In the genomic region with DNA sequence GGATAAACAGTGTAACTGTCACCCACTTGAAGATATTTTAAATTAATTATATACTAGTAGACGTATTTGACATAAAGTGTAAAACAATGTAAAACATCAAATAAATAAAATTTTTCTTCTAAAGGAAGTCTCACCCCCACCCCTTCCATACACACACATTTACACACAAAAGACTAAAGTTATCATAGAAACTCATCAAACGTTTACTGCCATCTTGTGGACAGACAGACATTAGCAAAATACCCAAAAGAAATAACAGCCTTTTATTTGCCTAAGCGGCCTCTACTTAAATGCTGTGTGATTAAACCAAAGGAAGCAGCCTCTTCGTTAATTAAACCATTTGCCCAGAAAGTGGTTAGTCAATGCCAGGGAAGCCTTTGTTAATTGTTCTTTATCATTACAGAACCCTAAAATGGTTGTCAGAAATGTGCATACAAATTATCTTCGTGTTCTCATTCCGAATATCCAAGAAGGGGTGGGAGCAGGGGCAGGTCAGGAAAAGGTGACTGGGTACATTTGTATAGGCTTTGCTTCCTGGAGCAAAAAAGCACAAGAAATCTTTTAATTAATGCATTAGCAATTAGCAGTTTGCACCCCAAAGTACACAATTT, we compare ENCODE assay signal across 10 cellular contexts.
DNase-seq lines count a peak whose midpoint lies in the region; ATAC-seq and TF ChIP-seq lines count a peak whose summit lies in the region.
"Had no signal": no experiment of that assay in that cellular context is flagged by ENCODE, and none has a peak within 500 bp of the region (broad histone marks: within the 10 kb centered on the region; RNA-seq: fewer than 3 reads in every experiment).

No MANE protein-coding gene starts in this region.

- DNase-seq in EH (ENCODE audit: low read depth) = peak; percentile 71
- peak; percentile 82 for DNase-seq in dermis blood vessel endothelial cell
- DNase-seq in naive thymus-derived CD4-positive, alpha-beta T cell = peak in 5 of 9 donors; percentile 13 to 24 (median 16)
- DNase-seq in NCI-H2107 (lab: John Stamatoyannopoulos, UW) = no peak
- DNase-seq: activated B cell treated with CpG ODN at 0.5 μM for 24 hours had no signal

- no peaks in the 10 kb centered on the region for H3K36me3 ChIP-seq in OCI-LY3 (replicated peaks; ENCODE audit: low read depth, low read length)
- no peaks in the 10 kb centered on the region for H3K36me3 ChIP-seq in naive thymus-derived CD4-positive, alpha-beta T cell (ENCODE audit: control insufficient read depth in 2 of 3, insufficient read depth in 3 of 3, low read length in 3 of 3)

- no peaks in the 10 kb centered on the region for H3K79me2 ChIP-seq in OCI-LY3 (ENCODE audit: low read length)

- no peak overlapping the region for H3K27ac Mint-ChIP-seq in naive thymus-derived CD4-positive, alpha-beta T cell
- H3K27ac Mint-ChIP-seq: activated B cell treated with CpG ODN at 0.5 μM for 24 hours had no signal

- no peaks in the 10 kb centered on the region for H3K27me3 ChIP-seq in OCI-LY3 (ENCODE audit: low read depth, low read length)
- no peaks in the 10 kb centered on the region for H3K27me3 ChIP-seq in naive thymus-derived CD4-positive, alpha-beta T cell (ENCODE audit: control insufficient read depth in 2 of 2, insufficient read depth in 2 of 2, low read length in 2 of 2)

- no peak overlapping the region for H3K27ac ChIP-seq in OCI-LY3 (ENCODE audit: low read length)
- no peak overlapping the region for H3K27ac ChIP-seq in naive thymus-derived CD4-positive, alpha-beta T cell (ENCODE audit: low read depth, low read length)
- H3K27ac ChIP-seq: skin epidermis had no signal

- intact Hi-C loops in naive thymus-derived CD4-positive, alpha-beta T cell (cut with micrococcal nuclease) = loop anchor here (1.0 to 5.0 kb wide), 5 partner anchors 21 to 1309 kb away; no protein-coding TSS in a partner anchor

- peaks cover 0 to 8% (median 4%) of the 10 kb centered on the region in 5 donors for H3K27me3 Mint-ChIP-seq in naive thymus-derived CD4-positive, alpha-beta T cell

- no peak overlapping the region for H3K4me3 ChIP-seq in OCI-LY3 (ENCODE audit: low read length)
- no peak overlapping the region for H3K4me3 ChIP-seq in naive thymus-derived CD4-positive, alpha-beta T cell (ENCODE audit: low read length)
- H3K4me3 ChIP-seq: skin epidermis had no signal

- CTCF ChIA-PET in naive thymus-derived CD4-positive, alpha-beta T cell (lab: Charles Lee) = interaction anchor here (1.0 kb wide), 1 partner anchor 11 kb away, joined by 3 read pairs; no protein-coding TSS in a partner anchor

- H3K9me3 ChIP-seq in OCI-LY3 (ENCODE audit: insufficient read depth, low read length) = no peaks in the 10 kb centered on the region
- no peaks in the 10 kb centered on the region for H3K9me3 ChIP-seq in naive thymus-derived CD4-positive, alpha-beta T cell (ENCODE audit: control insufficient read depth in 2 of 3, low read length in 3 of 3)

- POLR2A ChIA-PET in naive thymus-derived CD4-positive, alpha-beta T cell (lab: Charles Lee) = no interaction called here

- H2AFZ ChIP-seq in OCI-LY3 (ENCODE audit: low read depth, low read length) = no peak overlapping the region

- peak; percentile 44 for TF ChIP-seq CTCF in OCI-LY3 (IDR thresholded peaks at IDR 0.05; ENCODE audit: low read depth, low read length)

- no peaks in the 10 kb centered on the region for H3K4me1 ChIP-seq in OCI-LY3 (ENCODE audit: low read length)
- H3K4me1 ChIP-seq in naive thymus-derived CD4-positive, alpha-beta T cell (ENCODE audit: control insufficient read depth in 2 of 2, insufficient read depth in 2 of 2, low read length in 2 of 2) = no peaks in the 10 kb centered on the region

- peaks cover 0 to 2% (median 0%) of the 10 kb centered on the region in 7 donors for H3K4me1 Mint-ChIP-seq in naive thymus-derived CD4-positive, alpha-beta T cell
- H3K4me1 Mint-ChIP-seq: activated B cell treated with CpG ODN at 0.5 μM for 24 hours had no signal

- no peaks in the 10 kb centered on the region for H4K20me1 ChIP-seq in OCI-LY3 (ENCODE audit: insufficient read depth, low read length)

- no peak overlapping the region for H3K4me3 Mint-ChIP-seq in naive thymus-derived CD4-positive, alpha-beta T cell
- H3K4me3 Mint-ChIP-seq: activated B cell treated with CpG ODN at 0.5 μM for 24 hours had no signal

- ATAC-seq in HG02981 (IDR thresholded peaks at IDR 0.05; ENCODE audit: unreplicated experiment) = peak; percentile 50
- ATAC-seq in naive thymus-derived CD4-positive, alpha-beta T cell = no peak
- ATAC-seq in HG03139 (IDR thresholded peaks at IDR 0.05; ENCODE audit: unreplicated experiment) = no peak
- no peak for ATAC-seq in HG03039 (IDR thresholded peaks at IDR 0.05; ENCODE audit: unreplicated experiment)

- H3K4me2 ChIP-seq in OCI-LY3 (ENCODE audit: low read length) = no peak overlapping the region

- no peaks in the 10 kb centered on the region for H3K36me3 Mint-ChIP-seq in naive thymus-derived CD4-positive, alpha-beta T cell

- H3K9ac ChIP-seq in OCI-LY3 (ENCODE audit: low read length) = no peak overlapping the region

- H3K9me3 Mint-ChIP-seq in naive thymus-derived CD4-positive, alpha-beta T cell = peaks cover 0 to 2% (median 0%) of the 10 kb centered on the region in 11 donors
- H3K9me3 Mint-ChIP-seq: activated B cell treated with CpG ODN at 0.5 μM for 24 hours had no signal
